In the genomic region with DNA sequence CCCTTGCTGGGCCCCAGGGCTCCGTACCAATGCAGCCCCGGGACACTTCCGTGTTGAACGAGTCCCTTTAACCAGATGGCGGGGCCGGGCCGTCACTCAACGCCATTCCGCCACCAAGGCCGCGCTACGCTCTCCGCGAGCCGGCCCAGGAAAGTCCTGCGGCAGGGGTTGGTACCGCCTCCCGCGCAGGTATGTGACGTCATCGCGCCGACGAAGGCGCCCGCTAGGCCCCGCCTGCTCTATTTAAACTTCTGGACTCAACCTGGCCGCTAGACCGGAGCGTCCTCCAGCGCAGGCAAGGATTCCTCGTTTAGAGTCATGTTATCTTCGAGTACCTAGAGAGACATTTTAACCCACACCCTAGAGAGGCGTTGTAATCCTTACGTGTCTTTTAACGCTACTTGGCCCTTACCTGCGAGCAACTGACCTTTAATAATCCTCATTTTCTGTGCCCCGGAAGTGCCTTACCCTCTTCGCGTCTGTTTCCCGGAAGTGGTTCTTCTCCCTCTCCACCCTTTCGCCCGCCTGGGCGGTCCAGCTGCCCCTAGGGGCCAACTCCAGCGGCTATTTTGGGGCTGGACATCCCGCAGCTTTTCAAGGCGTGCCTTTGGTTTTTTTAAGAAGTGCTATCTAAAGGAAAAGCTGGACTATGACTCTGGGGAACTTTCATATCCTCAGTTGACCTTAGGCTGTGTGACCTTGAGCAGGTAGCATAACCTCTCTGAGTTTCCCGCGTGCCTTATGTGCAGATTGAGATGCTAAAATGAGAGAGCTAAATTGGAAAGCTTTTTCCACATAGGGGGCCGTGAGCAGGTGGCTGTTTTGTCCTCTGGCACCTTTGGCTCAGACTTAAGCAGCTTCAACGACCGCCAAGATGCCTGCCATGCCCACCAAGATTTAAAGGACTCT, we compare ENCODE assay signal across 8 cellular contexts. TPM values are rescaled to one million over a fixed set of nuclear protein-coding genes. Genes with fewer than 3 reads are reported as not detected.
DNase-seq lines count a peak whose midpoint lies in the region; ATAC-seq, FAIRE-seq and TF ChIP-seq lines count a peak whose summit lies in the region.

A gene with protein sequence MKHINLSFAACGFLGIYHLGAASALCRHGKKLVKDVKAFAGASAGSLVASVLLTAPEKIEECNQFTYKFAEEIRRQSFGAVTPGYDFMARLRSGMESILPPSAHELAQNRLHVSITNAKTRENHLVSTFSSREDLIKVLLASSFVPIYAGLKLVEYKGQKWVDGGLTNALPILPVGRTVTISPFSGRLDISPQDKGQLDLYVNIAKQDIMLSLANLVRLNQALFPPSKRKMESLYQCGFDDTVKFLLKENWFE (minus strand): TSS at position 155 of the 909 bp plus-strand sequence. CDS start 1,294 bp downstream, outside the sequence.

- TF ChIP-seq CTCF in H1 (IDR thresholded peaks at IDR 0.05; ENCODE audit: control extremely low read depth in 1 of 3, insufficient read depth in 1 of 3, low read depth in 1 of 3, low read length in 3 of 3), result peak in 1 of 3 experiments; percentile 1; a peak in 1 of 4 replicates

- no peaks in the 10 kb centered on the region for H3K23me2 ChIP-seq in H1 (ENCODE audit: low read depth, low read length)

- H3K14ac ChIP-seq in H1 (ENCODE audit: insufficient read length), result no peak within 1 kb of the TSS
- peak within 1 kb of the TSS in 1 of 2 experiments; percentile 48 for H3K14ac ChIP-seq in mesenchymal stem cell (ENCODE audit: low read length in 2 of 2)

- H2AK5ac ChIP-seq in H1 (ENCODE audit: low read depth, low read length) (no peak within 1 kb of the TSS), mesenchymal stem cell (ENCODE audit: low read length, severe bottlenecking) (no peak within 1 kb of the TSS)

- H3K4me2 ChIP-seq in H1 (ENCODE audit: insufficient read depth in 1 of 2, low read depth in 2 of 2, low read length in 2 of 2) (peak within 1 kb of the TSS; percentile 68 to 71), mesenchymal stem cell (ENCODE audit: low read length, poor library complexity, severe bottlenecking) (peak within 1 kb of the TSS; percentile 71)

- H2BK15ac ChIP-seq in H1 (ENCODE audit: low read length), result no peak within 1 kb of the TSS
- no peak within 1 kb of the TSS for H2BK15ac ChIP-seq in mesenchymal stem cell (ENCODE audit: low read depth, poor library complexity, severe bottlenecking)

- POLR2A ChIA-PET in H1 (lab: Charles Lee; ENCODE audit: partially characterized antibody), result no interaction called here

- H3K23ac ChIP-seq in H1 (ENCODE audit: insufficient read length) (no peak within 1 kb of the TSS), mesenchymal stem cell (ENCODE audit: low read length in 2 of 2) (no peak within 1 kb of the TSS)

- FAIRE-seq in H1 (lab: Jason Lieb, UNC), result peak; percentile 84

- H4K5ac ChIP-seq in H1 (ENCODE audit: insufficient read length, low read depth, low read length), result peak within 1 kb of the TSS; percentile 96

- ATAC-seq in GM18502 (IDR thresholded peaks at IDR 0.05; ENCODE audit: poor library complexity, unreplicated experiment) (peak; percentile 93), HG02938 (IDR thresholded peaks at IDR 0.05; ENCODE audit: unreplicated experiment) (peak; percentile 90)

- no peak within 1 kb of the TSS for H3K56ac ChIP-seq in H1 (replicated peaks; ENCODE audit: insufficient read length, low read depth, low read length)

- H4K91ac ChIP-seq in H1 (replicated peaks; ENCODE audit: insufficient read length, low read length) (no peak within 1 kb of the TSS), mesenchymal stem cell (ENCODE audit: low read length) (peak within 1 kb of the TSS; percentile 89)

- H2BK12ac ChIP-seq in H1 (ENCODE audit: low read depth, low read length), result 0 out of 2 replicates have a peak within 1 kb of the TSS, but pooled peaks have one; percentile 50
- H2BK12ac ChIP-seq in mesenchymal stem cell (ENCODE audit: low read length in 2 of 2), result no peak within 1 kb of the TSS

- WGBS in H1 (ENCODE audit: extremely low coverage in 1 of 2, insufficient coverage in 1 of 2, insufficient read length in 1 of 2, insufficient replicate concordance in 2 of 2, low coverage in 1 of 2, low lambda C conversion rate in 2 of 2, missing lambda C conversion rate in 1 of 2), 2 experiments, result 9% methylated on average over 37 of the region's 52 CpGs; no CpG with 5 or more reads in 1 of the 2 experiments
- WGBS in mesenchymal stem cell, result 4% methylated on average over 52 of the region's 52 CpGs

- H3K79me1 ChIP-seq in H1 (ENCODE audit: low read depth, low read length) (no peaks in the 10 kb centered on the region), mesenchymal stem cell (replicated peaks; ENCODE audit: low read length, poor library complexity, severe bottlenecking) (peaks cover 6% of the 10 kb centered on the region)

- H3K18ac ChIP-seq in H1 (ENCODE audit: extremely low read depth, low read length) (peak within 1 kb of the TSS; percentile 93), mesenchymal stem cell (ENCODE audit: low read depth in 1 of 2, low read length in 2 of 2) (peak within 1 kb of the TSS; percentile 70 to 94)

- H3K4me3 ChIP-seq in H1 (ENCODE audit: extremely low read depth in 1 of 4, insufficient read depth in 2 of 4, low read depth in 3 of 4, low read length in 4 of 4), result peak within 1 kb of the TSS; percentile 71 to 96 (median 78)
- peak within 1 kb of the TSS; percentile 68 to 90 for H3K4me3 ChIP-seq in mesenchymal stem cell (ENCODE audit: insufficient read depth in 1 of 2, low read depth in 1 of 2, low read length in 2 of 2)

- H2BK5ac ChIP-seq in H1 (ENCODE audit: low read depth, low read length) (peak within 1 kb of the TSS; percentile 91), mesenchymal stem cell (ENCODE audit: low read depth, low read length, poor library complexity, severe bottlenecking) (peak within 1 kb of the TSS; percentile 8)

- no peaks in the 10 kb centered on the region for H3K9me3 ChIP-seq in H1 (ENCODE audit: insufficient read depth in 2 of 2, low read depth in 1 of 2, low read length in 1 of 2)
- H3K9me3 ChIP-seq in mesenchymal stem cell (ENCODE audit: control insufficient read depth, low read length), result no peaks in the 10 kb centered on the region

- H3K79me2 ChIP-seq in H1 (ENCODE audit: control insufficient read depth in 1 of 2, insufficient read depth in 2 of 2, low read length in 2 of 2), result no peaks in the 10 kb centered on the region

- H3K27me3 ChIP-seq in H1 (replicated peaks in 1 of 4; ENCODE audit: control insufficient read depth in 3 of 4, extremely low read depth in 1 of 4, insufficient read depth in 3 of 4, low read length in 3 of 4), result no peaks in the 10 kb centered on the region
- H3K27me3 ChIP-seq in mesenchymal stem cell (ENCODE audit: control insufficient read depth in 1 of 2, insufficient read depth in 1 of 2, low read length in 2 of 2), result no peaks in the 10 kb centered on the region

- peak within 1 kb of the TSS; percentile 80 to 89 (median 84) for H3K9ac ChIP-seq in H1 (replicated peaks in 1 of 4; ENCODE audit: extremely low read depth in 1 of 4, low read depth in 3 of 4, low read length in 3 of 4)
- H3K9ac ChIP-seq in mesenchymal stem cell (ENCODE audit: low read length), result peak within 1 kb of the TSS; percentile 88

- TF ChIP-seq POLR2A in H1 (IDR thresholded peaks at IDR 0.05; ENCODE audit: control extremely low read depth in 1 of 2, low read depth in 2 of 2, low read length in 2 of 2), result peak; percentile 66 to 88

- H4K20me1 ChIP-seq in H1 (replicated peaks in 1 of 2; ENCODE audit: control insufficient read depth in 1 of 2, insufficient read depth in 2 of 2, low read length in 2 of 2), result no peaks in the 10 kb centered on the region

- H4K8ac ChIP-seq in H1 (ENCODE audit: extremely low read depth, insufficient read depth, low read length), result peak within 1 kb of the TSS; percentile 93
- H4K8ac ChIP-seq in mesenchymal stem cell (ENCODE audit: low read length), result peak within 1 kb of the TSS; percentile 87

- TF ChIP-seq RAD21 in H1 (IDR thresholded peaks at IDR 0.05 in 1 of 2, conservative IDR thresholded peaks at IDR 0.05 in 1 of 2; ENCODE audit: low read depth in 2 of 2, low read length in 2 of 2), result no peak

- H3K27ac ChIP-seq in H1 (ENCODE audit: low read depth, low read length) (peak within 1 kb of the TSS; percentile 85), mesenchymal stem cell (ENCODE audit: low read length, poor library complexity, severe bottlenecking) (peak within 1 kb of the TSS; percentile 49)

- CTCF ChIA-PET in H1 (lab: Charles Lee; ENCODE audit: partially characterized antibody), result no interaction called here

- no peak within 1 kb of the TSS for H2BK20ac ChIP-seq in H1 (ENCODE audit: low read length)

- H2AFZ ChIP-seq in H1 (ENCODE audit: low read length) (peak within 1 kb of the TSS; percentile 97), mesenchymal stem cell (ENCODE audit: low read depth, low read length) (peak within 1 kb of the TSS; percentile 82)

- DNase-seq in NCI-H510A treated with DMSO at 0.1 percent for 48 hours (lab: John Stamatoyannopoulos, UW) (peak; percentile 46), H1 (ENCODE audit: low read depth in 1 of 2, low spot score in 2 of 2) (peak; percentile 49 to 85), mesenchymal stem cell (peak; percentile 68), NCI-H1092 (lab: John Stamatoyannopoulos, UW) (no peak)
- peak; percentile 61 to 79 (median 69) for DNase-seq in activated CD8-positive, alpha-beta memory T cell treated with anti-CD3 and anti-CD28 coated beads for 48 hours (ENCODE audit: low read depth in 2 of 3, low spot score in 2 of 3)
- DNase-seq in stimulated activated CD8-positive, alpha-beta memory T cell treated with anti-CD3 and anti-CD28 coated beads, Interleukin-12 subunit alpha, Interleukin-12 subunit beta, amount 100 ng/mL, for 24 hours (ENCODE audit: extremely low read depth), result peak; percentile 58

- H3K4ac ChIP-seq in H1 (replicated peaks; ENCODE audit: insufficient read length, low read depth, low read length) (no peak within 1 kb of the TSS), mesenchymal stem cell (ENCODE audit: low read depth in 1 of 2, low read length in 2 of 2) (peak within 1 kb of the TSS; percentile 80 to 89)

- H3K36me3 ChIP-seq in H1 (ENCODE audit: control insufficient read depth in 2 of 4, insufficient read depth in 4 of 4, low read length in 3 of 4) (no peaks in the 10 kb centered on the region; a peak in 1 of 8 replicates), mesenchymal stem cell (ENCODE audit: control insufficient read depth in 1 of 2, insufficient read depth in 2 of 2, low read depth in 1 of 2, low read length in 2 of 2) (peaks cover 3 to 13% of the 10 kb centered on the region in 2 experiments)

- H2BK120ac ChIP-seq in H1 (replicated peaks; ENCODE audit: low read depth, low read length) (no peak within 1 kb of the TSS), mesenchymal stem cell (ENCODE audit: low read depth, low read length) (peak within 1 kb of the TSS; percentile 34)

- TF ChIP-seq EP300 in H1 (IDR thresholded peaks at IDR 0.05; ENCODE audit: borderline replicate concordance in 1 of 2, low read depth in 2 of 2, low read length in 2 of 2), result no peak

- H3K4me1 ChIP-seq in H1 (replicated peaks in 1 of 4; ENCODE audit: control insufficient read depth in 3 of 4, insufficient read depth in 4 of 4, low read length in 3 of 4) (peaks cover 0 to 2% (median 0%) of the 10 kb centered on the region in 4 experiments; a peak in 1 of 7 replicates), mesenchymal stem cell (ENCODE audit: control insufficient read depth, insufficient read depth, low read depth, low read length) (peaks cover 2% of the 10 kb centered on the region)

RNA-seq across cellular contexts. Expression of the gene that starts here (rescaled TPM):
- total RNA-seq in H1 (2021; fragmentation: NEBNext Ultra II Directional; extraction: Animal tissue kit (Norgen Biotek cat#: 25700)), result 12.8 and 14.3 TPM in 2 replicates
- polyA plus RNA-seq in H1 (2011; rRNA removed), result 17.2 and 18.2 TPM in 2 replicates
- 17.4 TPM for polyA plus RNA-seq in H1 (2011; cell fraction: cytosol; rRNA removed)
- polyA plus RNA-seq in H1 (2011; cell fraction: nucleus; rRNA removed), result 11.1 TPM
- 12.7 to 16.0 TPM (median 15.4 TPM) in 4 replicates for polyA plus RNA-seq in H1 (2012, experiment 1 of 2)
- 23.8 TPM for polyA plus RNA-seq in H1 (2012, experiment 2 of 2)
- 15.1 TPM for polyA plus RNA-seq in H1 (2013, experiment 1 of 2)
- polyA plus RNA-seq in H1 (2013, experiment 2 of 2), result 16.1 TPM
- polyA minus RNA-seq in H1 (2011; rRNA and poly(A)+ RNA removed), result 6.4 and 13.5 TPM in 2 replicates
- 11.4 TPM for polyA minus RNA-seq in H1 (2011; cell fraction: cytosol; rRNA and poly(A)+ RNA removed)
- 4.3 TPM for polyA minus RNA-seq in H1 (2011; cell fraction: nucleus; rRNA and poly(A)+ RNA removed)
- 15.3 TPM for polyA plus RNA-seq in mesenchymal stem cell (2013, experiment 1 of 2)
- polyA plus RNA-seq in mesenchymal stem cell (2013, experiment 2 of 2), result 16.2 TPM
